In the genomic region with DNA sequence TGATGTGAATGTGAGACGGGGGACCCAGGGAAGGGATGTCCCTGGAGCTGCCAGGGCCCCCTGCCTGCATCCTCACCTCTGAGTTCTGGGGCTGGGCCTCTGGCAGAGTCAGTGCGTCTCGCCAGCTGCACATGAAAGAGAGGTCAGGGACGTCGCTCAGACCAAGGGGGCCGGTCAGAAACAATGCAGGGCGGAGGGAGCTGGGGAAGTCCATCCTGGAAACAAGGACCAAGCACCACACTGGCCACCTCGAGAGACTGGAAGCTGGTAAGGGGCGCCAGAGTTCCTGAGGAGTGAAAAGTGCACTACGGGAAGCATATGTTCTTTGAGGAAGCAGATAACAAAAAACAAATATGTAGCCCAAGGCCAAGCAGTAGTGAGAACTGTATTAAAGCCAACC, we compare ENCODE assay signal across 17 cellular contexts. TPM values are rescaled to one million over a fixed set of nuclear protein-coding genes. Genes with fewer than 3 reads are reported as not detected.
DNase-seq lines count a peak whose midpoint lies in the region; ATAC-seq and TF ChIP-seq lines count a peak whose summit lies in the region.
"Had no signal": no experiment of that assay in that cellular context is flagged by ENCODE, and none has a peak within 500 bp of the region (broad histone marks: within the 10 kb centered on the region; RNA-seq: fewer than 3 reads in every experiment).

No MANE protein-coding gene starts in this region.

- no peak for TF ChIP-seq EP300 in upper lobe of left lung (IDR thresholded peaks at IDR 0.05)

- no peaks in the 10 kb centered on the region for H3K27me3 Mint-ChIP-seq in MCF 10A (ENCODE audit: insufficient read depth, unreplicated experiment)
- H3K27me3 Mint-ChIP-seq in activated naive CD8-positive, alpha-beta T cell treated with anti-CD3 and anti-CD28 coated beads, Interleukin-2, amount 10 ng/mL, durations not matched to agents 7 days and 5 days, result no peaks in the 10 kb centered on the region

- H3K27ac ChIP-seq in breast epithelium, result no peak overlapping the region
- peak overlapping the region; percentile 14 to 27 for H3K27ac ChIP-seq in lung (ENCODE audit: low read depth in 1 of 2, low read length in 1 of 2)
- H3K27ac ChIP-seq in upper lobe of left lung, result peak overlapping the region; percentile 62 to 88 (median 67)
- H3K27ac ChIP-seq: psoas muscle had no signal

- H3K4me1 ChIP-seq in breast epithelium (peaks cover 0 to 5% of the 10 kb centered on the region in 2 donors), lung (ENCODE audit: control insufficient read depth in 2 of 2, insufficient read depth in 2 of 2, low read length in 2 of 2) (peaks cover 0 to 7% of the 10 kb centered on the region in 2 donors), upper lobe of left lung (peaks cover 15 to 48% (median 30%) of the 10 kb centered on the region in 4 donors)

- H3K4me3 ChIP-seq in breast epithelium (no peak overlapping the region), lung (no peak overlapping the region), upper lobe of left lung (peak overlapping the region in 1 of 4 donors; percentile 75)
- H3K4me3 ChIP-seq: K562, thyroid gland had no signal

- no peaks in the 10 kb centered on the region for H3K36me3 ChIP-seq in breast epithelium
- peaks cover 0 to 38% of the 10 kb centered on the region in 2 donors for H3K36me3 ChIP-seq in lung (ENCODE audit: control insufficient read depth in 2 of 2, insufficient read depth in 2 of 2, low read length in 2 of 2)
- peaks cover 21 to 48% (median 42%) of the 10 kb centered on the region in 4 donors for H3K36me3 ChIP-seq in upper lobe of left lung

- peaks cover 9% of the 10 kb centered on the region for H3K36me3 Mint-ChIP-seq in MCF 10A (ENCODE audit: insufficient read depth, unreplicated experiment)
- no peaks in the 10 kb centered on the region for H3K36me3 Mint-ChIP-seq in activated naive CD8-positive, alpha-beta T cell treated with anti-CD3 and anti-CD28 coated beads, Interleukin-2, amount 10 ng/mL, durations not matched to agents 7 days and 5 days

- H3K4me3 Mint-ChIP-seq in MCF 10A (ENCODE audit: unreplicated experiment), result peak overlapping the region; percentile 87
- H3K4me3 Mint-ChIP-seq in activated naive CD8-positive, alpha-beta T cell treated with anti-CD3 and anti-CD28 coated beads, Interleukin-2, amount 10 ng/mL, durations not matched to agents 7 days and 5 days, result peak overlapping the region; percentile 90

- H3K9me3 ChIP-seq in breast epithelium, result no peaks in the 10 kb centered on the region
- H3K9me3 ChIP-seq in lung (ENCODE audit: control insufficient read depth in 2 of 2, insufficient read depth in 1 of 2, low read length in 1 of 2), result no peaks in the 10 kb centered on the region
- H3K9me3 ChIP-seq in upper lobe of left lung, result no peaks in the 10 kb centered on the region
- H3K9me3 ChIP-seq: psoas muscle, thyroid gland had no signal

- intact Hi-C loops in MCF 10A (cut with micrococcal nuclease), result no loop called here
- intact Hi-C loops in breast epithelium (cut with DNase I; ENCODE audit: low total_unique reads), result loop anchor here (10.0 kb wide), 1 partner anchor 100 kb away; no protein-coding TSS in a partner anchor

- H3K27me3 ChIP-seq in breast epithelium (no peaks in the 10 kb centered on the region), lung (ENCODE audit: control insufficient read depth, insufficient read depth) (no peaks in the 10 kb centered on the region), upper lobe of left lung (no peaks in the 10 kb centered on the region)
- H3K27me3 ChIP-seq: thyroid gland had no signal

- CTCF ChIA-PET in MCF 10A (lab: Yijun Ruan, JAX), result interaction anchor here (0.9 to 1.3 kb wide), 2 partner anchors 9 to 102 kb away, joined by 3 to 5 read pairs; no protein-coding TSS in a partner anchor

- no TSS peak for BruUV-seq in MCF 10A (replicated peaks; lab: Mats Ljungman, UMichigan)

- POLR2A ChIA-PET in MCF 10A (lab: Yijun Ruan, JAX), result no interaction called here
- POLR2A ChIA-PET in activated naive CD8-positive, alpha-beta T cell treated with anti-CD3 and anti-CD28 coated beads, Interleukin-2, amount 10 ng/mL, durations not matched to agents 7 days and 5 days (lab: Charles Lee), result no interaction called here

- no peaks in the 10 kb centered on the region for H3K9me3 Mint-ChIP-seq in MCF 10A (ENCODE audit: unreplicated experiment)
- no peaks in the 10 kb centered on the region for H3K9me3 Mint-ChIP-seq in activated naive CD8-positive, alpha-beta T cell treated with anti-CD3 and anti-CD28 coated beads, Interleukin-2, amount 10 ng/mL, durations not matched to agents 7 days and 5 days

- TF ChIP-seq POLR2A in breast epithelium (IDR thresholded peaks at IDR 0.05), result no peak
- no peak for TF ChIP-seq POLR2A in upper lobe of left lung (IDR thresholded peaks at IDR 0.05)

- DNase-seq in MCF 10A (ENCODE audit: unreplicated experiment) (no peak), breast epithelium (ENCODE audit: low spot score in 2 of 2) (no peak), lung (ENCODE audit: low spot score) (no peak), upper lobe of left lung (peak in 1 of 2 donors; percentile 37), nucleus accumbens (lab: John Stamatoyannopoulos, UW) (no peak), Kasumi-1 (lab: John Stamatoyannopoulos, UW) (no peak), iPS-NIHi11 (ENCODE audit: low spot score) (no peak)
- DNase-seq in activated naive CD8-positive, alpha-beta T cell treated with anti-CD3 and anti-CD28 coated beads, Interleukin-2, amount 10 ng/mL, durations not matched to agents 7 days and 5 days, result no peak
- DNase-seq: kidney glomerular epithelial cell, NCI-H187 treated with DMSO at 0.1 percent for 48 hours, NCI-H82, psoas muscle, thyroid gland had no signal

- H3K4me1 Mint-ChIP-seq in MCF 10A (ENCODE audit: insufficient read depth, unreplicated experiment), result peaks cover 14% of the 10 kb centered on the region
- H3K4me1 Mint-ChIP-seq in activated naive CD8-positive, alpha-beta T cell treated with anti-CD3 and anti-CD28 coated beads, Interleukin-2, amount 10 ng/mL, durations not matched to agents 7 days and 5 days, result peaks cover 11% of the 10 kb centered on the region

- no peak for ATAC-seq in activated naive CD8-positive, alpha-beta T cell treated with anti-CD3 and anti-CD28 coated beads, Interleukin-2, amount 10 ng/mL, durations not matched to agents 7 days and 5 days (ENCODE audit: low read depth)
- ATAC-seq in lung (ENCODE audit: insufficient read depth, low FRiP score), result no peak
- ATAC-seq in upper lobe of left lung (ENCODE audit: low FRiP score in 2 of 2), result no peak
- ATAC-seq: K562, psoas muscle had no signal

- H3K27ac Mint-ChIP-seq in MCF 10A (ENCODE audit: low read depth, unreplicated experiment), result no peak overlapping the region
- no peak overlapping the region for H3K27ac Mint-ChIP-seq in activated naive CD8-positive, alpha-beta T cell treated with anti-CD3 and anti-CD28 coated beads, Interleukin-2, amount 10 ng/mL, durations not matched to agents 7 days and 5 days

- no peak for TF ChIP-seq CTCF in MCF 10A (IDR thresholded peaks at IDR 0.05; ENCODE audit: unreplicated experiment)
- no peak for TF ChIP-seq CTCF in breast epithelium (IDR thresholded peaks at IDR 0.05)
- no peak for TF ChIP-seq CTCF in lung (IDR thresholded peaks at IDR 0.05; ENCODE audit: control extremely low read depth, extremely low read depth)
- TF ChIP-seq CTCF in upper lobe of left lung (IDR thresholded peaks at IDR 0.05), result no peak

- 71 to 87% methylated on average over 10 of the region's 10 CpGs for WGBS in lung, 2 donors
- WGBS in upper lobe of left lung, 2 donors, result 69 to 70% methylated on average over 10 of the region's 10 CpGs

RNA-seq across cellular contexts. Expression of a gene that starts 2.1 kb away (rescaled TPM):
- total RNA-seq in MCF 10A (2022), result 29.3 and 35.1 TPM in 2 replicates
- total RNA-seq in breast epithelium, result 10 to 100 TPM; 29.5 to 52.7 (median 39.0) TPM
- total RNA-seq in activated naive CD8-positive, alpha-beta T cell treated with anti-CD3 and anti-CD28 coated beads, Interleukin-2, amount 10 ng/mL, durations not matched to agents 7 days and 5 days, result 10 to 100 TPM; 69.6 to 70.8 TPM
- 10 to 100 TPM; 42.3 to 53.1 TPM for total RNA-seq in lung
- polyA plus RNA-seq in lung, result 10 to 100 TPM; 36.1 to 44.2 TPM
- 100 to 1,000 TPM in 2 of 6 donors, 10 to 100 TPM in 4; 23.2 to 227 (median 65.0) TPM for total RNA-seq in upper lobe of left lung

RNA-seq across cellular contexts. Expression of a gene that starts 6.2 kb away (rescaled TPM):
- total RNA-seq in MCF 10A (2022) (not detected in 2 replicates), breast epithelium (under 1 TPM in 2 of 3 donors, not detected in 1; 0.15 to 0.96 TPM), lung (under 1 TPM; 0.71 to 0.83 TPM), upper lobe of left lung (1 to 10 TPM in 1 of 6 donors, not detected in 5; 1.1 TPM)
- not detected for total RNA-seq in activated naive CD8-positive, alpha-beta T cell treated with anti-CD3 and anti-CD28 coated beads, Interleukin-2, amount 10 ng/mL, durations not matched to agents 7 days and 5 days
- polyA plus RNA-seq in lung, result under 1 TPM; 0.06 to 0.14 TPM
- total RNA-seq: bronchial epithelial cell, fibroblast of lung, K562, psoas muscle had no signal
- polyA plus RNA-seq: fibroblast of lung had no signal

RNA-seq across cellular contexts. Expression of a gene that starts 39.7 kb away (rescaled TPM):
- total RNA-seq in MCF 10A (2022) (not detected in 2 replicates), breast epithelium (1 to 10 TPM in 2 of 3 donors, not detected in 1; 1.2 to 9.5 TPM), lung (10 to 100 TPM; 12.5 to 38.5 TPM), upper lobe of left lung (10 to 100 TPM in 5 of 6 donors, under 1 TPM in 1; 0.97 to 58.7 (median 28.5) TPM)
- not detected for total RNA-seq in activated naive CD8-positive, alpha-beta T cell treated with anti-CD3 and anti-CD28 coated beads, Interleukin-2, amount 10 ng/mL, durations not matched to agents 7 days and 5 days
- polyA plus RNA-seq in lung, result 10 to 100 TPM; 11.5 to 12.3 TPM
- total RNA-seq: bronchial epithelial cell, fibroblast of lung, K562, psoas muscle had no signal
- polyA plus RNA-seq: fibroblast of lung had no signal

RNA-seq across cellular contexts. Expression of a gene that starts 39.8 kb away (rescaled TPM):
- total RNA-seq in MCF 10A (2022), result 13.3 and 20.9 TPM in 2 replicates
- 10 to 100 TPM; 17.0 to 25.8 (median 21.0) TPM for total RNA-seq in breast epithelium
- 10 to 100 TPM; 10.7 to 12.5 TPM for total RNA-seq in activated naive CD8-positive, alpha-beta T cell treated with anti-CD3 and anti-CD28 coated beads, Interleukin-2, amount 10 ng/mL, durations not matched to agents 7 days and 5 days
- total RNA-seq in lung, result 10 to 100 TPM; 17.4 to 41.3 TPM
- 10 to 100 TPM; 12.6 to 16.0 TPM for polyA plus RNA-seq in lung
- 10 to 100 TPM in 5 of 6 donors, 1 to 10 TPM in 1; 7.2 to 25.7 (median 19.0) TPM for total RNA-seq in upper lobe of left lung

RNA-seq across cellular contexts. Expression of a gene that starts 55.0 kb away (rescaled TPM):
- total RNA-seq in MCF 10A (2022), result not detected in 2 replicates
- not detected for total RNA-seq in breast epithelium
- not detected for total RNA-seq in activated naive CD8-positive, alpha-beta T cell treated with anti-CD3 and anti-CD28 coated beads, Interleukin-2, amount 10 ng/mL, durations not matched to agents 7 days and 5 days
- not detected for total RNA-seq in lung
- not detected for polyA plus RNA-seq in lung
- total RNA-seq in upper lobe of left lung, result not detected
- total RNA-seq: activated CD8-positive, alpha-beta memory T cell treated with anti-CD3 and anti-CD28 coated beads for 36 hours; bronchial epithelial cell; fibroblast of lung; K562; thyroid gland had no signal
- polyA plus RNA-seq: fibroblast of lung, K562 had no signal

Comparison
In these comparisons a context has a peak if more than half of its experiments do, and no peak if none do; other contexts are left out.
1. H3K27ac ChIP-seq: peak in lung (2 of 2) and upper lobe of left lung (4 of 4); none in breast epithelium (0 of 2).